Comparison of ENCODE assay signal across 19 cellular contexts in the genomic region with DNA sequence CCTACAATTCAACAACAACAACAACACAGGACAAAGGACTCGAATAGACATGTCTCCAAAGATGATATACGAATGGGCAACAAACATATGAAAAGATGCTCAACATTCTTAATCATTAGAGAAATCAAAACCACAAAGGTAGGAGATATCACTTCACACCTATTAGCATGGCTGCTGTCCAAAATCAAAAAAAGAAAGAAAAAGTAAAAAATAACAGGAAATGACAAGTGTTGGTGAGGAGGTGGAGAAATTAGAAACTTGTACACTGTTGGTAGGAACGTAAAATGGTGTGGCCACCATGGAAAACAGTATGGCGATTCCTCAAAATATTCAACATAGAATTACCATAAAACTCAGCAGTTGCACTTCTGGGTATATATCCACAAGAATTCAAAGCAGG.
DNase-seq lines count a peak whose midpoint lies in the region; FAIRE-seq and TF ChIP-seq lines count a peak whose summit lies in the region.
"Had no signal": no experiment of that assay in that cellular context is flagged by ENCODE, and none has a peak within 500 bp of the region (broad histone marks: within the 10 kb centered on the region; RNA-seq: fewer than 3 reads in every experiment).

No MANE protein-coding gene starts in this region.

- CTCF ChIA-PET in CD8-positive, alpha-beta memory T cell (lab: Charles Lee) = no interaction called here
- CTCF ChIA-PET in activated CD4-positive, alpha-beta memory T cell treated with anti-CD3 and anti-CD28 coated beads for 36 hours (lab: Charles Lee) = no interaction called here

- H2AFZ ChIP-seq in keratinocyte (ENCODE audit: control insufficient read depth, low read length) = no peak overlapping the region

- H3K9ac ChIP-seq in keratinocyte (ENCODE audit: control insufficient read depth, extremely low read depth, insufficient read depth, low read length) = no peak overlapping the region

- TF ChIP-seq CTCF in keratinocyte (optimal IDR thresholded peaks at IDR 0.05 in 1 of 3, IDR thresholded peaks at IDR 0.05 in 1 of 3, conservative IDR thresholded peaks at IDR 0.05 in 1 of 3; ENCODE audit: extremely low read depth in 1 of 3, insufficient read depth in 2 of 3, low read length in 3 of 3) = no peak

- no peaks in the 10 kb centered on the region for H3K36me3 Mint-ChIP-seq in activated naive CD8-positive, alpha-beta T cell
- H3K36me3 Mint-ChIP-seq in activated naive CD8-positive, alpha-beta T cell treated with anti-CD3 and anti-CD28 coated beads for 36 hours = peaks cover 7% of the 10 kb centered on the region
- H3K36me3 Mint-ChIP-seq in CD8-positive, alpha-beta memory T cell = peaks cover 0 to 6% (median 2%) of the 10 kb centered on the region in 3 donors
- peaks cover 4% of the 10 kb centered on the region for H3K36me3 Mint-ChIP-seq in activated CD4-positive, alpha-beta memory T cell treated with anti-CD3 and anti-CD28 coated beads for 36 hours

- no peak overlapping the region for H3K4me3 Mint-ChIP-seq in activated naive CD8-positive, alpha-beta T cell
- H3K4me3 Mint-ChIP-seq in activated naive CD8-positive, alpha-beta T cell treated with anti-CD3 and anti-CD28 coated beads for 36 hours = no peak overlapping the region
- peak overlapping the region; percentile 3 to 49 (median 41) for H3K4me3 Mint-ChIP-seq in CD8-positive, alpha-beta memory T cell
- H3K4me3 Mint-ChIP-seq in activated CD4-positive, alpha-beta memory T cell treated with anti-CD3 and anti-CD28 coated beads for 36 hours = peak overlapping the region; percentile 40
- H3K4me3 Mint-ChIP-seq: H9 had no signal

- H3K4me1 Mint-ChIP-seq in activated naive CD8-positive, alpha-beta T cell (ENCODE audit: low read depth) = peaks cover 88% of the 10 kb centered on the region
- peaks cover 58% of the 10 kb centered on the region for H3K4me1 Mint-ChIP-seq in activated naive CD8-positive, alpha-beta T cell treated with anti-CD3 and anti-CD28 coated beads for 36 hours
- peaks cover 79 to 94% (median 88%) of the 10 kb centered on the region in 3 donors for H3K4me1 Mint-ChIP-seq in CD8-positive, alpha-beta memory T cell
- H3K4me1 Mint-ChIP-seq in activated CD4-positive, alpha-beta memory T cell treated with anti-CD3 and anti-CD28 coated beads for 36 hours (ENCODE audit: low read depth) = peaks cover 88% of the 10 kb centered on the region

- H3K9me3 Mint-ChIP-seq in activated naive CD8-positive, alpha-beta T cell (ENCODE audit: low read depth) = no peaks in the 10 kb centered on the region
- H3K9me3 Mint-ChIP-seq in activated naive CD8-positive, alpha-beta T cell treated with anti-CD3 and anti-CD28 coated beads for 36 hours = peaks cover 7% of the 10 kb centered on the region
- H3K9me3 Mint-ChIP-seq in CD8-positive, alpha-beta memory T cell = no peaks in the 10 kb centered on the region
- H3K9me3 Mint-ChIP-seq in activated CD4-positive, alpha-beta memory T cell treated with anti-CD3 and anti-CD28 coated beads for 36 hours = no peaks in the 10 kb centered on the region
- H3K9me3 Mint-ChIP-seq: H9 had no signal

- no peaks in the 10 kb centered on the region for H3K36me3 ChIP-seq in CD8-positive, alpha-beta memory T cell (ENCODE audit: insufficient read depth, low read length)
- H3K36me3 ChIP-seq in keratinocyte (ENCODE audit: control insufficient read depth in 2 of 2, extremely low read depth in 1 of 2, insufficient read depth in 2 of 2, low read length in 2 of 2) = no peaks in the 10 kb centered on the region

- no peaks in the 10 kb centered on the region for H3K27me3 ChIP-seq in CD8-positive, alpha-beta memory T cell (ENCODE audit: insufficient read depth, low read length, poor library complexity, severe bottlenecking)
- no peaks in the 10 kb centered on the region for H3K27me3 ChIP-seq in keratinocyte (ENCODE audit: control insufficient read depth, extremely low read depth, insufficient read depth, low read length)

- no peaks in the 10 kb centered on the region for H3K27me3 Mint-ChIP-seq in activated naive CD8-positive, alpha-beta T cell
- no peaks in the 10 kb centered on the region for H3K27me3 Mint-ChIP-seq in activated naive CD8-positive, alpha-beta T cell treated with anti-CD3 and anti-CD28 coated beads for 36 hours
- H3K27me3 Mint-ChIP-seq in CD8-positive, alpha-beta memory T cell = no peaks in the 10 kb centered on the region
- no peaks in the 10 kb centered on the region for H3K27me3 Mint-ChIP-seq in activated CD4-positive, alpha-beta memory T cell treated with anti-CD3 and anti-CD28 coated beads for 36 hours

- dilution Hi-C loops in keratinocyte (cut with MboI; ENCODE audit: extremely low pct_ligation_motif_present, low sequenced_read_pairs) = no loop called here

- H3K4me3 ChIP-seq in CD8-positive, alpha-beta memory T cell (ENCODE audit: low read length) = no peak overlapping the region
- no peak overlapping the region for H3K4me3 ChIP-seq in keratinocyte (ENCODE audit: control insufficient read depth in 2 of 3, extremely low read depth in 1 of 3, insufficient read depth in 2 of 3, low read depth in 1 of 3, low read length in 3 of 3)

- DNase-seq in activated naive CD8-positive, alpha-beta T cell treated with anti-CD3 and anti-CD28 coated beads for 36 hours = no peak
- DNase-seq in CD8-positive, alpha-beta memory T cell = peak in 1 of 5 donors; percentile 43
- no peak for DNase-seq in activated CD4-positive, alpha-beta memory T cell treated with anti-CD3 and anti-CD28 coated beads for 36 hours
- DNase-seq in keratinocyte (ENCODE audit: low read depth, low spot score) (no peak), NCI-H226 (no peak)
- DNase-seq in stimulated activated CD4-positive, alpha-beta T cell treated with anti-CD3 and anti-CD28 coated beads, Interleukin-4, amount 100 ng/mL, for 24 hours = no peak
- DNase-seq: ACHN, AML-193, DMS79, H9, MV-4-11, NCI-H1417, NCI-H187 treated with DMSO at 0.1 percent for 48 hours, NCI-H446, NCI-H69, SHP77 had no signal

- no peak overlapping the region for H3K27ac ChIP-seq in CD8-positive, alpha-beta memory T cell (ENCODE audit: low read depth, low read length)
- no peak overlapping the region for H3K27ac ChIP-seq in keratinocyte (ENCODE audit: control insufficient read depth, insufficient read depth, low read length)

- POLR2A ChIA-PET in CD8-positive, alpha-beta memory T cell (lab: Charles Lee) = no interaction called here
- POLR2A ChIA-PET in activated CD4-positive, alpha-beta memory T cell treated with anti-CD3 and anti-CD28 coated beads for 36 hours (lab: Charles Lee) = no interaction called here

- peak; percentile 52 for FAIRE-seq in keratinocyte (lab: Jason Lieb, UNC)
- FAIRE-seq: D721Med, G401.6 had no signal

- no peak overlapping the region for H3K4me2 ChIP-seq in keratinocyte (ENCODE audit: control insufficient read depth, extremely low read depth, insufficient read depth, low read depth, low read length)

- intact Hi-C loops in activated CD4-positive, alpha-beta memory T cell treated with anti-CD3 and anti-CD28 coated beads for 36 hours (cut with micrococcal nuclease) = no loop called here

- H3K4me1 ChIP-seq in CD8-positive, alpha-beta memory T cell (ENCODE audit: insufficient read depth, low read length) = peaks cover 70% of the 10 kb centered on the region
- no peaks in the 10 kb centered on the region for H3K4me1 ChIP-seq in keratinocyte (ENCODE audit: control insufficient read depth, extremely low read depth, insufficient read depth, low read length)

- no peaks in the 10 kb centered on the region for H3K9me1 ChIP-seq in keratinocyte (ENCODE audit: control insufficient read depth, extremely low read depth, insufficient read depth, low read length)

- H3K79me2 ChIP-seq in keratinocyte (ENCODE audit: control insufficient read depth, insufficient read depth, low read length) = no peaks in the 10 kb centered on the region

- H3K27ac Mint-ChIP-seq in activated naive CD8-positive, alpha-beta T cell = peak overlapping the region; percentile 23
- H3K27ac Mint-ChIP-seq in activated naive CD8-positive, alpha-beta T cell treated with anti-CD3 and anti-CD28 coated beads for 36 hours = no peak overlapping the region
- H3K27ac Mint-ChIP-seq in CD8-positive, alpha-beta memory T cell = peak overlapping the region in 5 of 8 donors; percentile 1 to 45 (median 19)
- peak overlapping the region; percentile 47 for H3K27ac Mint-ChIP-seq in activated CD4-positive, alpha-beta memory T cell treated with anti-CD3 and anti-CD28 coated beads for 36 hours
- H3K27ac Mint-ChIP-seq: H9 had no signal

- no peaks in the 10 kb centered on the region for H4K20me1 ChIP-seq in keratinocyte (ENCODE audit: control insufficient read depth, extremely low read depth, insufficient read depth, low read length)

- H3K9me3 ChIP-seq in CD8-positive, alpha-beta memory T cell (ENCODE audit: low read length) = no peaks in the 10 kb centered on the region
- no peaks in the 10 kb centered on the region for H3K9me3 ChIP-seq in keratinocyte (ENCODE audit: control insufficient read depth, low read depth, low read length)

Comparison
In these comparisons a context has a peak if more than half of its experiments do, and no peak if none do; other contexts are left out.
1. H3K4me3 Mint-ChIP-seq: peak in CD8-positive, alpha-beta memory T cell (7 of 7) and activated CD4-positive, alpha-beta memory T cell treated with anti-CD3 and anti-CD28 coated beads for 36 hours (single experiment); none in activated naive CD8-positive, alpha-beta T cell (single experiment) and activated naive CD8-positive, alpha-beta T cell treated with anti-CD3 and anti-CD28 coated beads for 36 hours (single experiment).